ENCODE assay signal across 8 cellular contexts in the genomic region with DNA sequence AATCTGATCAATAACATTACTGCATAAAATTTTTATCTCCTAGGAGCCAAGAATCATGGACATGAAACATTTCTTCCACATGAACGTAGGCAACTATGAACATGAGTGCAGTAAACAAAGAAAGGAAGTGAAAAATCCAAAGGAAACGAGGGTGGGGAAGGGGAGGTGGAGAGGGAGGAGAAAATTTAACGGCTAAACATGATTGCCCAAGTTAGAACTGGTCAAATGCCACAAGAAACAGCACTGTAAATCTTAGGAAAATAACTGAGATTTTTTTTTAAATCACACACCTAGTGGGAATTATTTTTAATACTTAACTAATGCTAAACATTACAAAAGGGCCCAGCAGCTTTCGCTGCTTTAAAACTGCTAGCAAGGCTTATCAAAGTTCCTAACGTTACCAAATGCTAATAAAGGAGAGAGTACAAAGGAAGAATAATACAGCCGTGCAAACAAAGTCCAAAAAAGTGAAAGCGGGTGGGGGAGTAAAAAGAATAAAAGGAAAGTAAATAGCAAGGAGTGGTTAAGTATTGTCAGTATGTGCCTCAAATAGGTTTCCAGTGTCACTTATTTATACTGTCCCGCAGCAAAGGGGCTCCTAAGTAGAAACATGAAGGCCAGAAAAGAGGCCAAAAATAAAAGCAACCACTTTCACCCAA. TPM values are rescaled to one million over a fixed set of nuclear protein-coding genes. Genes with fewer than 3 reads are reported as not detected.
DNase-seq lines count a peak whose midpoint lies in the region; ATAC-seq and TF ChIP-seq lines count a peak whose summit lies in the region.

No MANE protein-coding gene starts in this region.

- H3K9ac ChIP-seq in BLaER1 (peak overlapping the region; percentile 73), muscle layer of colon (ENCODE audit: low read length) (no peak overlapping the region)

- no peaks in the 10 kb centered on the region for H4K20me1 ChIP-seq in BLaER1

- H3K36me3 ChIP-seq in BLaER1: peaks cover 54% of the 10 kb centered on the region
- H3K36me3 ChIP-seq in breast epithelium: no peaks in the 10 kb centered on the region
- H3K36me3 ChIP-seq in muscle layer of colon (ENCODE audit: insufficient read depth, low read length): peaks cover 13% of the 10 kb centered on the region

- peaks cover 42% of the 10 kb centered on the region for H3K36me3 Mint-ChIP-seq in nephron progenitor cell (ENCODE audit: low read depth)

- peaks cover 67% of the 10 kb centered on the region for H3K4me1 ChIP-seq in BLaER1
- H3K4me1 ChIP-seq in breast epithelium: peaks cover 0 to 6% of the 10 kb centered on the region in 2 donors
- H3K4me1 ChIP-seq in muscle layer of colon (ENCODE audit: insufficient read depth, low read length): peaks cover 7% of the 10 kb centered on the region

- H3K4me1 Mint-ChIP-seq in nephron progenitor cell: peaks cover 8% of the 10 kb centered on the region

- no peak overlapping the region for H3K27ac Mint-ChIP-seq in nephron progenitor cell

- intact Hi-C loops in breast epithelium (cut with DNase I; ENCODE audit: low total_unique reads): no loop called here

- H3K4me2 ChIP-seq in BLaER1: peak overlapping the region; percentile 80

- peak; percentile 18 to 41 for DNase-seq in Kasumi-1 (lab: John Stamatoyannopoulos, UW)
- no peak for DNase-seq in breast epithelium (ENCODE audit: low spot score in 2 of 2)
- DNase-seq in NCI-H526 (lab: John Stamatoyannopoulos, UW): no peak
- no peak for DNase-seq in NCI-H1048 (lab: John Stamatoyannopoulos, UW)
- DNase-seq in nephron progenitor cell: no peak

- peak overlapping the region; percentile 89 for H3K27ac ChIP-seq in BLaER1
- peak overlapping the region; percentile 25 to 43 for H3K27ac ChIP-seq in breast epithelium
- peak overlapping the region; percentile 15 for H3K27ac ChIP-seq in muscle layer of colon (ENCODE audit: low read depth, low read length)

- no peak for TF ChIP-seq CTCF in breast epithelium (IDR thresholded peaks at IDR 0.05)
- no peak for TF ChIP-seq CTCF in nephron progenitor cell (IDR thresholded peaks at IDR 0.05)

- H3K27me3 Mint-ChIP-seq in nephron progenitor cell (ENCODE audit: low read depth, poor library complexity): no peaks in the 10 kb centered on the region

- no peak overlapping the region for H3K4me3 Mint-ChIP-seq in nephron progenitor cell

- H3K9me3 ChIP-seq in BLaER1 (no peaks in the 10 kb centered on the region), breast epithelium (no peaks in the 10 kb centered on the region), muscle layer of colon (ENCODE audit: low read length) (no peaks in the 10 kb centered on the region)

- no peak for TF ChIP-seq POLR2A in breast epithelium (IDR thresholded peaks at IDR 0.05)

- H3K27me3 ChIP-seq in BLaER1 (no peaks in the 10 kb centered on the region), breast epithelium (no peaks in the 10 kb centered on the region), muscle layer of colon (ENCODE audit: control insufficient read depth in 1 of 2, insufficient read depth in 2 of 2, low read length in 2 of 2) (no peaks in the 10 kb centered on the region)

- no peak for ATAC-seq in GM21737 (IDR thresholded peaks at IDR 0.05; ENCODE audit: unreplicated experiment)

- H3K4me3 ChIP-seq in BLaER1: peak overlapping the region; percentile 44; the same call in 1 of the 2 replicates
- no peak overlapping the region for H3K4me3 ChIP-seq in breast epithelium
- H3K4me3 ChIP-seq in muscle layer of colon (ENCODE audit: low read depth in 1 of 2, low read length in 2 of 2): no peak overlapping the region

- H3K9me3 Mint-ChIP-seq in nephron progenitor cell: no peaks in the 10 kb centered on the region

RNA-seq across cellular contexts. Expression of gene NARS2, which starts 13.7 kb away (rescaled TPM):
- total RNA-seq in breast epithelium: 10 to 100 TPM; 13.3 to 21.8 (median 19.0) TPM

Comparison
In these comparisons a context has a peak if more than half of its experiments do, and no peak if none do; other contexts are left out.
1. H3K27ac ChIP-seq: peak in every context shown above with its lines; median percentile 89 in BLaER1; 34 in breast epithelium; 15 in muscle layer of colon.
2. DNase-seq: peak in Kasumi-1 (2 of 2); none in breast epithelium (0 of 2), NCI-H526 (0 of 2), NCI-H1048 (single experiment) and nephron progenitor cell (single experiment).